In genomic region chr14:39055786-39056474, GRCh38 we compare ENCODE assay signal across 2 cellular contexts.
TF ChIP-seq lines count a peak whose summit lies in the region.

No MANE protein-coding gene starts in this region.

TF ChIP-seq in Ishikawa, 13 proteins besides CTCF, POLR2A, EP300 and RAD21:
- TF ChIP-seq TEAD4 (IDR thresholded peaks at IDR 0.05) (no peak), CREB1 (IDR thresholded peaks at IDR 0.05; ENCODE audit: low read depth) (no peak), TAF1 (IDR thresholded peaks at IDR 0.05; ENCODE audit: low read depth) (no peak), EGR1 (IDR thresholded peaks at IDR 0.05) (no peak), TCF12 (IDR thresholded peaks at IDR 0.05; ENCODE audit: low read depth) (no peak)
- TF ChIP-seq, protein P1, sequence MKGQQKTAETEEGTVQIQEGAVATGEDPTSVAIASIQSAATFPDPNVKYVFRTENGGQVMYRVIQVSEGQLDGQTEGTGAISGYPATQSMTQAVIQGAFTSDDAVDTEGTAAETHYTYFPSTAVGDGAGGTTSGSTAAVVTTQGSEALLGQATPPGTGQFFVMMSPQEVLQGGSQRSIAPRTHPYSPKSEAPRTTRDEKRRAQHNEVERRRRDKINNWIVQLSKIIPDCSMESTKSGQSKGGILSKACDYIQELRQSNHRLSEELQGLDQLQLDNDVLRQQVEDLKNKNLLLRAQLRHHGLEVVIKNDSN (IDR thresholded peaks at IDR 0.05) = 0 out of 2 replicates have a peak, but pooled peaks have one; percentile 24

TF ChIP-seq in K562, 482 proteins besides CTCF, POLR2A, EP300 and RAD21:
- TF ChIP-seq, protein P2, sequence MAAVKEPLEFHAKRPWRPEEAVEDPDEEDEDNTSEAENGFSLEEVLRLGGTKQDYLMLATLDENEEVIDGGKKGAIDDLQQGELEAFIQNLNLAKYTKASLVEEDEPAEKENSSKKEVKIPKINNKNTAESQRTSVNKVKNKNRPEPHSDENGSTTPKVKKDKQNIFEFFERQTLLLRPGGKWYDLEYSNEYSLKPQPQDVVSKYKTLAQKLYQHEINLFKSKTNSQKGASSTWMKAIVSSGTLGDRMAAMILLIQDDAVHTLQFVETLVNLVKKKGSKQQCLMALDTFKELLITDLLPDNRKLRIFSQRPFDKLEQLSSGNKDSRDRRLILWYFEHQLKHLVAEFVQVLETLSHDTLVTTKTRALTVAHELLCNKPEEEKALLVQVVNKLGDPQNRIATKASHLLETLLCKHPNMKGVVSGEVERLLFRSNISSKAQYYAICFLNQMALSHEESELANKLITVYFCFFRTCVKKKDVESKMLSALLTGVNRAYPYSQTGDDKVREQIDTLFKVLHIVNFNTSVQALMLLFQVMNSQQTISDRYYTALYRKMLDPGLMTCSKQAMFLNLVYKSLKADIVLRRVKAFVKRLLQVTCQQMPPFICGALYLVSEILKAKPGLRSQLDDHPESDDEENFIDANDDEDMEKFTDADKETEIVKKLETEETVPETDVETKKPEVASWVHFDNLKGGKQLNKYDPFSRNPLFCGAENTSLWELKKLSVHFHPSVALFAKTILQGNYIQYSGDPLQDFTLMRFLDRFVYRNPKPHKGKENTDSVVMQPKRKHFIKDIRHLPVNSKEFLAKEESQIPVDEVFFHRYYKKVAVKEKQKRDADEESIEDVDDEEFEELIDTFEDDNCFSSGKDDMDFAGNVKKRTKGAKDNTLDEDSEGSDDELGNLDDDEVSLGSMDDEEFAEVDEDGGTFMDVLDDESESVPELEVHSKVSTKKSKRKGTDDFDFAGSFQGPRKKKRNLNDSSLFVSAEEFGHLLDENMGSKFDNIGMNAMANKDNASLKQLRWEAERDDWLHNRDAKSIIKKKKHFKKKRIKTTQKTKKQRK (IDR thresholded peaks at IDR 0.05; ENCODE audit: borderline replicate concordance, low read depth, low read length) = peak; percentile 70
- TF ChIP-seq ZNF124 (CRISPR knock-in tag; IDR thresholded peaks at IDR 0.05) (no peak), TRIM24 (IDR thresholded peaks at IDR 0.05) (0 out of 4 replicates have a peak, but pooled peaks of 1 of the 2 experiments have one; percentile 28), ZNF280A (IDR thresholded peaks at IDR 0.05; ENCODE audit: low read depth, partially characterized antibody) (peak; percentile 70), TRIM28 (IDR thresholded peaks at IDR 0.05) (peak; percentile 94), ZBTB33 (CRISPR knock-in tag; IDR thresholded peaks at IDR 0.05) (peak; percentile 78), CBX3 (IDR thresholded peaks at IDR 0.05; ENCODE audit: borderline replicate concordance in 1 of 2, low read length in 2 of 2) (peak; percentile 72 to 96), HLTF (IDR thresholded peaks at IDR 0.05) (0 out of 2 replicates have a peak, but pooled peaks have one; percentile 73), TCF7 (IDR thresholded peaks at IDR 0.05; ENCODE audit: borderline replicate concordance) (no peak), CBX1 (IDR thresholded peaks at IDR 0.05; ENCODE audit: low read depth) (peak; percentile 60; the same call in 1 of the 2 replicates), ZC3H11A (IDR thresholded peaks at IDR 0.05; ENCODE audit: low read depth, low read length) (no peak), CBX5 (IDR thresholded peaks at IDR 0.05; ENCODE audit: borderline replicate concordance, low read depth) (peak; percentile 95)
- TF ChIP-seq, protein P3, sequence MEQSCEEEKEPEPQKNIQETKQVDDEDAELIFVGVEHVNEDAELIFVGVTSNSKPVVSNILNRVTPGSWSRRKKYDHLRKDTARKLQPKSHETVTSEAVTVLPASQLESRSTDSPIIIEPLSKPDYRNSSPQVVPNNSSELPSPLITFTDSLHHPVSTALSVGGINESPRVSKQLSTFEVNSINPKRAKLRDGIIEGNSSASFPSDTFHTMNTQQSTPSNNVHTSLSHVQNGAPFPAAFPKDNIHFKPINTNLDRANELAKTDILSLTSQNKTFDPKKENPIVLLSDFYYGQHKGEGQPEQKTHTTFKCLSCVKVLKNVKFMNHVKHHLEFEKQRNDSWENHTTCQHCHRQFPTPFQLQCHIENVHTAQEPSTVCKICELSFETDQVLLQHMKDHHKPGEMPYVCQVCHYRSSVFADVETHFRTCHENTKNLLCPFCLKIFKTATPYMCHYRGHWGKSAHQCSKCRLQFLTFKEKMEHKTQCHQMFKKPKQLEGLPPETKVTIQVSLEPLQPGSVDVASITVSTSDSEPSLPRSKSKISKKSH (CRISPR knock-in tag; IDR thresholded peaks at IDR 0.05) = 0 out of 2 replicates have a peak, but pooled peaks have one; percentile 29
